In genomic region chr21:40143822-40144525, GRCh38 we compare ENCODE assay signal across 8 cellular contexts.
DNase-seq lines count a peak whose midpoint lies in the region; ATAC-seq and TF ChIP-seq lines count a peak whose summit lies in the region.

No MANE protein-coding gene starts in this region.

- intact Hi-C loops in head of caudate nucleus (cut with DNase I), result loop anchor here (5.0 kb wide), 1 partner anchor 923 kb away; no protein-coding TSS in a partner anchor

- H3K4me1 Mint-ChIP-seq in activated T-cell treated with anti-CD3 and anti-CD28 coated beads, Interleukin-2, amount 50 U/mL, for 24 hours (ENCODE audit: low read depth), result no peaks in the 10 kb centered on the region

- H3K36me3 Mint-ChIP-seq in activated T-cell treated with anti-CD3 and anti-CD28 coated beads, Interleukin-2, amount 50 U/mL, for 24 hours (ENCODE audit: low read depth), result no peaks in the 10 kb centered on the region

- no peak for ATAC-seq in GM19455 (IDR thresholded peaks at IDR 0.05; ENCODE audit: unreplicated experiment)
- ATAC-seq in HG02571 (IDR thresholded peaks at IDR 0.05; ENCODE audit: unreplicated experiment), result no peak

- H3K27me3 Mint-ChIP-seq in activated T-cell treated with anti-CD3 and anti-CD28 coated beads, Interleukin-2, amount 50 U/mL, for 24 hours, result no peaks in the 10 kb centered on the region

- H3K4me3 Mint-ChIP-seq in activated T-cell treated with anti-CD3 and anti-CD28 coated beads, Interleukin-2, amount 50 U/mL, for 24 hours, result no peak overlapping the region

- peak; percentile 36; the same call in 1 of the 2 replicates for TF ChIP-seq CTCF in GM12874 (IDR thresholded peaks at IDR 0.05; ENCODE audit: insufficient read depth, low read depth, low read length)
- TF ChIP-seq CTCF in retinal pigment epithelial cell (conservative IDR thresholded peaks at IDR 0.05; ENCODE audit: low read depth, low read length), result peak; percentile 70

- DNase-seq in AG20443 (ENCODE audit: low spot score) (peak; percentile 33), NCI-H345 (lab: John Stamatoyannopoulos, UW) (peak; percentile 73), head of caudate nucleus (peak; percentile 29 to 92 (median 82)), retinal pigment epithelial cell (ENCODE audit: low read depth) (peak; percentile 0)
- DNase-seq in activated T-cell treated with anti-CD3 and anti-CD28 coated beads, Interleukin-2, amount 50 U/mL, for 24 hours, result peak; percentile 45

- H3K27ac Mint-ChIP-seq in activated T-cell treated with anti-CD3 and anti-CD28 coated beads, Interleukin-2, amount 50 U/mL, for 24 hours, result no peak overlapping the region

- no peak overlapping the region for H3K4me3 ChIP-seq in retinal pigment epithelial cell (ENCODE audit: low read length)

- H3K9me3 Mint-ChIP-seq in activated T-cell treated with anti-CD3 and anti-CD28 coated beads, Interleukin-2, amount 50 U/mL, for 24 hours, result no peaks in the 10 kb centered on the region

Comparison
In these comparisons a context has a peak if more than half of its experiments do, and no peak if none do; other contexts are left out.
1. DNase-seq: peak in every context shown above with its lines; median percentile 82 in head of caudate nucleus; 73 in NCI-H345; 45 in activated T-cell treated with anti-CD3 and anti-CD28 coated beads, Interleukin-2, amount 50 U/mL, for 24 hours; 33 in AG20443; 0 in retinal pigment epithelial cell.